In the genomic region with DNA sequence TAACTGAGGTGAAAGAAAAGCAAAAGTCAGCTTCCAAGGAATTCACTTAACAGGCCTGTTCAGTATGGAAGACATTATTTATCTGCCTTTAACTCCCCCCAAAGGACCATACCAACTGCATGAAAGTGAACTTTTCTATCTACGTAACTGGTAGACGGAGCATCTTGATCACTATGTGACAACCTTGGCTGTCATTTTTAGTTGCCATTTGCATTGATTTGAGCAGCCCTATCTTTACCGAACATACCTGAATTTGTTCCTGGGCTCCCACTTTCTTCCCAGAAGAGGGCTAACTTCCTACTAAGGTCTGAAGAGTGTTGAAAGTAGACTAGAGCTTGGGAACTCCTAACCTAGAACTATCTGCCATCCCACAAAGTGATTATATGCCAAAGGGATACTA, we compare ENCODE assay signal across 1 cellular context.
TF ChIP-seq lines count a peak whose summit lies in the region.

No MANE protein-coding gene starts in this region.

TF ChIP-seq in WTC11, 78 proteins besides CTCF, POLR2A, EP300 and RAD21:
- TF ChIP-seq, protein P1, sequence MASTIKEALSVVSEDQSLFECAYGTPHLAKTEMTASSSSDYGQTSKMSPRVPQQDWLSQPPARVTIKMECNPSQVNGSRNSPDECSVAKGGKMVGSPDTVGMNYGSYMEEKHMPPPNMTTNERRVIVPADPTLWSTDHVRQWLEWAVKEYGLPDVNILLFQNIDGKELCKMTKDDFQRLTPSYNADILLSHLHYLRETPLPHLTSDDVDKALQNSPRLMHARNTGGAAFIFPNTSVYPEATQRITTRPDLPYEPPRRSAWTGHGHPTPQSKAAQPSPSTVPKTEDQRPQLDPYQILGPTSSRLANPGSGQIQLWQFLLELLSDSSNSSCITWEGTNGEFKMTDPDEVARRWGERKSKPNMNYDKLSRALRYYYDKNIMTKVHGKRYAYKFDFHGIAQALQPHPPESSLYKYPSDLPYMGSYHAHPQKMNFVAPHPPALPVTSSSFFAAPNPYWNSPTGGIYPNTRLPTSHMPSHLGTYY (CRISPR knock-in tag; IDR thresholded peaks at IDR 0.05): no peak
- no peak for TF ChIP-seq ATF1 (CRISPR knock-in tag; IDR thresholded peaks at IDR 0.05)
- no peak for TF ChIP-seq HMGA2 (CRISPR knock-in tag; IDR thresholded peaks at IDR 0.05)
